In genomic region chr16:11994187-11995119, GRCh38 we compare ENCODE assay signal across 2 cellular contexts.
TF ChIP-seq lines count a peak whose summit lies in the region.

No MANE protein-coding gene starts in this region.

TF ChIP-seq in IMR-90, 13 proteins besides CTCF, POLR2A, EP300 and RAD21:
- TF ChIP-seq RCOR1 (IDR thresholded peaks at IDR 0.05; ENCODE audit: insufficient replicate concordance, low read length) (no peak), USF2 (IDR thresholded peaks at IDR 0.05; ENCODE audit: low read depth, low read length) (peak; percentile 35; the same call in 1 of the 2 replicates)

TF ChIP-seq in GM12878, 131 proteins besides CTCF, POLR2A, EP300 and RAD21:
- TF ChIP-seq USF1 (IDR thresholded peaks at IDR 0.05; ENCODE audit: borderline replicate concordance, extremely low read length, insufficient read depth, low read depth, low read length): peak; percentile 27
- TF ChIP-seq NFXL1 (IDR thresholded peaks at IDR 0.05; ENCODE audit: borderline replicate concordance): no peak
- no peak for TF ChIP-seq GATAD2B (conservative IDR thresholded peaks at IDR 0.05; ENCODE audit: low read depth)
- TF ChIP-seq NRF1 (conservative IDR thresholded peaks at IDR 0.05; ENCODE audit: low read depth, low read length): no peak
- TF ChIP-seq RELA (IDR thresholded peaks at IDR 0.05; ENCODE audit: borderline replicate concordance, partially characterized antibody): no peak
- no peak for TF ChIP-seq MLLT1 (IDR thresholded peaks at IDR 0.05)
- TF ChIP-seq BCLAF1 (IDR thresholded peaks at IDR 0.05): no peak
- TF ChIP-seq RAD51 (IDR thresholded peaks at IDR 0.05): peak; percentile 39; the same call in 1 of the 2 replicates
- TF ChIP-seq SUZ12 (IDR thresholded peaks at IDR 0.05; ENCODE audit: unreplicated experiment): no peak
- TF ChIP-seq NR2C2 (IDR thresholded peaks at IDR 0.05; ENCODE audit: borderline replicate concordance, control insufficient read depth, insufficient read length, low read depth): no peak
- TF ChIP-seq E2F4 (IDR thresholded peaks at IDR 0.05; ENCODE audit: low read depth, low read length): no peak
- TF ChIP-seq SUPT20H (IDR thresholded peaks at IDR 0.05; ENCODE audit: borderline replicate concordance, control insufficient read depth, low read depth, low read length): no peak
- no peak for TF ChIP-seq MYB (IDR thresholded peaks at IDR 0.05; ENCODE audit: borderline replicate concordance, low read depth, low read length)
- TF ChIP-seq EED (IDR thresholded peaks at IDR 0.05; ENCODE audit: low read depth): peak; percentile 1; the same call in 1 of the 2 replicates
- no peak for TF ChIP-seq TAF1 (IDR thresholded peaks at IDR 0.05; ENCODE audit: borderline replicate concordance, low read depth, low read length)
- no peak for TF ChIP-seq KLF5 (IDR thresholded peaks at IDR 0.05; ENCODE audit: partially characterized antibody)
- no peak for TF ChIP-seq ATF2 (IDR thresholded peaks at IDR 0.05; ENCODE audit: low read length)
- TF ChIP-seq ETV6 (conservative IDR thresholded peaks at IDR 0.05 in 1 of 2, IDR thresholded peaks at IDR 0.05 in 1 of 2; ENCODE audit: borderline replicate concordance in 1 of 2, low read depth in 1 of 2): no peak
- TF ChIP-seq ZBTB40 (IDR thresholded peaks at IDR 0.05; ENCODE audit: borderline replicate concordance): no peak
- no peak for TF ChIP-seq SIX5 (IDR thresholded peaks at IDR 0.05; ENCODE audit: low read depth, low read length, severe bottlenecking)
- peak; percentile 78 for TF ChIP-seq MEF2B (IDR thresholded peaks at IDR 0.05; ENCODE audit: partially characterized antibody, poor library complexity, severe bottlenecking)
- TF ChIP-seq CBFB (IDR thresholded peaks at IDR 0.05; ENCODE audit: low read depth): no peak
- TF ChIP-seq JUNB (IDR thresholded peaks at IDR 0.05): no peak
- TF ChIP-seq KDM1A (IDR thresholded peaks at IDR 0.05; ENCODE audit: borderline replicate concordance): no peak
- TF ChIP-seq NKRF (conservative IDR thresholded peaks at IDR 0.05): no peak
- no peak for TF ChIP-seq TCF12 (IDR thresholded peaks at IDR 0.05; ENCODE audit: low read depth, low read length)
- TF ChIP-seq RFX5 (IDR thresholded peaks at IDR 0.05; ENCODE audit: low read depth, low read length): no peak
- no peak for TF ChIP-seq ZSCAN29 (IDR thresholded peaks at IDR 0.05)
- TF ChIP-seq ZNF207 (IDR thresholded peaks at IDR 0.05; ENCODE audit: borderline replicate concordance): no peak
- TF ChIP-seq ATF7 (IDR thresholded peaks at IDR 0.05; ENCODE audit: low read depth): peak; percentile 9; the same call in 1 of the 2 replicates
- no peak for TF ChIP-seq NR2C1 (IDR thresholded peaks at IDR 0.05)
